26 cellular contexts compared by ENCODE assay signal in the genomic region with DNA sequence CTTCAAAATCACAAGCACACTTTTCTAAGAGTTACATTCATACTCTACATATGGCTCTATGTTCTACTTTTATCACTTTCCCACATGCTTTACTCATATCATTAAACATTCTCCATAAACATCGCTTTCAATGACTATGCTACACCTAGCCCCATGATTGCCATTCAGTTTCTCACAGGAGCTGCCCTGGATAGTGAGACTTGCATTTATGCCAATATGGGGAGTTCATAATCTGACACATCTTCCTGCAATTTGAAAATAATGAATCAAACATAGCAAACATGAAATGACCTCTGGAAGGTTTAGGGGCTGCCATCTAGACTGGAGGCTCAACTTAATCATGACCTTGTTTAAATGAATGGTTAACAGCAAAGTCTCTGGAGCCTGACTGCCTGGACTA. TPM values are rescaled to one million over a fixed set of nuclear protein-coding genes. Genes with fewer than 3 reads are reported as not detected.
A peak's percentile ranks its signal among the peaks of the same experiment; 100 is the strongest.
DNase-seq lines count a peak whose midpoint lies in the region; ATAC-seq, FAIRE-seq and TF ChIP-seq lines count a peak whose summit lies in the region.
"Had no signal": no experiment of that assay in that cellular context is flagged by ENCODE, and none has a peak within 500 bp of the region (broad histone marks: within the 10 kb centered on the region; RNA-seq: fewer than 3 reads in every experiment).

No MANE protein-coding gene starts in this region.

- H3K27me3 ChIP-seq in PC-3 (ENCODE audit: low read length): no peaks in the 10 kb centered on the region
- H3K27me3 ChIP-seq in liver (ENCODE audit: control insufficient read depth in 4 of 4, insufficient read depth in 4 of 4, low read length in 3 of 4): no peaks in the 10 kb centered on the region
- peaks cover 5% of the 10 kb centered on the region for H3K27me3 ChIP-seq in upper lobe of right lung
- H3K27me3 ChIP-seq: BE2C; BLaER1 treated with 17β-estradiol and CSF1 and Interleukin-3, amounts not matched to agents 10 nM and 100 nM had no signal

- H3K4me2 ChIP-seq in PC-3 (ENCODE audit: low read length): no peak overlapping the region
- H3K4me2 ChIP-seq: A549; BLaER1 treated with 17β-estradiol and CSF1 and Interleukin-3, amounts not matched to agents 10 nM and 100 nM had no signal

- intact Hi-C loops in PC-3 (cut with micrococcal nuclease): no loop called here
- intact Hi-C loops in upper lobe of right lung (cut with DNase I): no loop called here

- H3K36me3 ChIP-seq in PC-3 (ENCODE audit: low read depth, low read length): no peaks in the 10 kb centered on the region
- H3K36me3 ChIP-seq in liver (ENCODE audit: control insufficient read depth in 4 of 4, insufficient read depth in 3 of 4, low read depth in 1 of 4, low read length in 3 of 4): no peaks in the 10 kb centered on the region
- H3K36me3 ChIP-seq in upper lobe of right lung: no peaks in the 10 kb centered on the region
- H3K36me3 ChIP-seq: BE2C; BLaER1 treated with 17β-estradiol and CSF1 and Interleukin-3, amounts not matched to agents 10 nM and 100 nM had no signal

- no peaks in the 10 kb centered on the region for H3K9me3 ChIP-seq in PC-3 (ENCODE audit: low read length)
- H3K9me3 ChIP-seq in liver (ENCODE audit: control insufficient read depth in 4 of 4, low read length in 3 of 4): no peaks in the 10 kb centered on the region
- no peaks in the 10 kb centered on the region for H3K9me3 ChIP-seq in upper lobe of right lung
- H3K9me3 ChIP-seq: A549, BE2C had no signal

- peak; percentile 73 for ATAC-seq in PC-3
- ATAC-seq in upper lobe of right lung: no peak
- ATAC-seq: A549, HCT116 had no signal

- H3K9me2 ChIP-seq in PC-3 (replicated peaks; ENCODE audit: low read length): no peaks in the 10 kb centered on the region

- BruUV-seq in PC-3 (replicated peaks; lab: Mats Ljungman, UMichigan): no TSS peak

- no peak for TF ChIP-seq POLR2A in H54 (IDR thresholded peaks at IDR 0.05; ENCODE audit: low read depth, low read length)

- POLR2A ChIA-PET in PC-3 (lab: Charles Lee; ENCODE audit: unreplicated experiment): no interaction called here

- H3K27ac ChIP-seq in PC-3 (ENCODE audit: low read length) (peak overlapping the region; percentile 40; the same call in 1 of the 2 replicates), liver (ENCODE audit: low read depth in 1 of 2, low read length in 2 of 2) (peak overlapping the region; percentile 80 to 81), upper lobe of right lung (peak overlapping the region; percentile 11)
- H3K27ac ChIP-seq: A549; BLaER1 treated with 17β-estradiol and CSF1 and Interleukin-3, amounts not matched to agents 10 nM and 100 nM had no signal

- no peaks in the 10 kb centered on the region for H3F3A ChIP-seq in PC-3 (ENCODE audit: low read length, unreplicated experiment)

- TF ChIP-seq CTCF in PC-3 (conservative IDR thresholded peaks at IDR 0.05; ENCODE audit: low read depth, low read length): no peak
- TF ChIP-seq CTCF in liver (IDR thresholded peaks at IDR 0.05; ENCODE audit: low read depth, low read length, missing input control): no peak
- TF ChIP-seq CTCF in upper lobe of right lung (IDR thresholded peaks at IDR 0.05): no peak

- no peak overlapping the region for H3K4me3 ChIP-seq in PC-3 (ENCODE audit: low read length)
- H3K4me3 ChIP-seq in liver (ENCODE audit: low read depth in 1 of 3, low read length in 3 of 3): no peak overlapping the region
- H3K4me3 ChIP-seq in upper lobe of right lung: no peak overlapping the region
- H3K4me3 ChIP-seq: A549; BLaER1 treated with 17β-estradiol and CSF1 and Interleukin-3, amounts not matched to agents 10 nM and 100 nM had no signal

- H3K9ac ChIP-seq in PC-3 (ENCODE audit: low read length) (no peak overlapping the region), liver (ENCODE audit: low read depth in 1 of 2, low read length in 2 of 2) (no peak overlapping the region)
- H3K9ac ChIP-seq: BLaER1 treated with 17β-estradiol and CSF1 and Interleukin-3, amounts not matched to agents 10 nM and 100 nM had no signal

- no peak for TF ChIP-seq RAD21 in liver (IDR thresholded peaks at IDR 0.05)

- FAIRE-seq in H54 (lab: Jason Lieb, UNC): no peak
- FAIRE-seq: A549, D721Med, GM12891, GM18507 had no signal

- no peaks in the 10 kb centered on the region for H3K79me2 ChIP-seq in PC-3 (ENCODE audit: low read length)

- DNase-seq in PC-3: peak; percentile 53
- peak; percentile 11 for DNase-seq in kidney tubule cell (ENCODE audit: low spot score)
- DNase-seq in upper lobe of right lung: no peak
- no peak for DNase-seq in activated gamma-delta T cell treated with Interleukin-2 at 50 U/mL for 16 hours
- no peak for DNase-seq in H54 (ENCODE audit: insufficient read length, low spot score)
- DNase-seq in iPS-NIHi11 (ENCODE audit: low spot score): no peak
- DNase-seq: 8988T; AML-193; BE2C; CD4-positive, alpha-beta T cell; CD8-positive, alpha-beta memory T cell; DMS 273 treated with DMSO at 0.1 percent for 48 hours; DMS79; EL; GF-D8; H9 had no signal

- H2AFZ ChIP-seq in PC-3 (ENCODE audit: low read length): no peak overlapping the region

- no peaks in the 10 kb centered on the region for H4K20me1 ChIP-seq in PC-3 (ENCODE audit: low read length)
- H4K20me1 ChIP-seq: BLaER1 treated with 17β-estradiol and CSF1 and Interleukin-3, amounts not matched to agents 10 nM and 100 nM had no signal

- CTCF ChIA-PET in PC-3 (lab: Charles Lee): no interaction called here

- H3K4me1 ChIP-seq in PC-3 (ENCODE audit: insufficient read depth, low read length) (0 out of 2 replicates have a peak, but pooled peaks cover 3% of the 10 kb centered on the region), liver (ENCODE audit: control insufficient read depth in 4 of 4, insufficient read depth in 4 of 4, low read length in 3 of 4) (peaks cover 7 to 36% (median 20%) of the 10 kb centered on the region in 4 donors), upper lobe of right lung (no peaks in the 10 kb centered on the region)
- H3K4me1 ChIP-seq: A549, BE2C had no signal

- 96% methylated on average over 1 of the region's 1 CpG for WGBS in liver

TF ChIP-seq in liver, 16 proteins besides CTCF, POLR2A, EP300 and RAD21 (continues in another document):
- TF ChIP-seq, protein P1, sequence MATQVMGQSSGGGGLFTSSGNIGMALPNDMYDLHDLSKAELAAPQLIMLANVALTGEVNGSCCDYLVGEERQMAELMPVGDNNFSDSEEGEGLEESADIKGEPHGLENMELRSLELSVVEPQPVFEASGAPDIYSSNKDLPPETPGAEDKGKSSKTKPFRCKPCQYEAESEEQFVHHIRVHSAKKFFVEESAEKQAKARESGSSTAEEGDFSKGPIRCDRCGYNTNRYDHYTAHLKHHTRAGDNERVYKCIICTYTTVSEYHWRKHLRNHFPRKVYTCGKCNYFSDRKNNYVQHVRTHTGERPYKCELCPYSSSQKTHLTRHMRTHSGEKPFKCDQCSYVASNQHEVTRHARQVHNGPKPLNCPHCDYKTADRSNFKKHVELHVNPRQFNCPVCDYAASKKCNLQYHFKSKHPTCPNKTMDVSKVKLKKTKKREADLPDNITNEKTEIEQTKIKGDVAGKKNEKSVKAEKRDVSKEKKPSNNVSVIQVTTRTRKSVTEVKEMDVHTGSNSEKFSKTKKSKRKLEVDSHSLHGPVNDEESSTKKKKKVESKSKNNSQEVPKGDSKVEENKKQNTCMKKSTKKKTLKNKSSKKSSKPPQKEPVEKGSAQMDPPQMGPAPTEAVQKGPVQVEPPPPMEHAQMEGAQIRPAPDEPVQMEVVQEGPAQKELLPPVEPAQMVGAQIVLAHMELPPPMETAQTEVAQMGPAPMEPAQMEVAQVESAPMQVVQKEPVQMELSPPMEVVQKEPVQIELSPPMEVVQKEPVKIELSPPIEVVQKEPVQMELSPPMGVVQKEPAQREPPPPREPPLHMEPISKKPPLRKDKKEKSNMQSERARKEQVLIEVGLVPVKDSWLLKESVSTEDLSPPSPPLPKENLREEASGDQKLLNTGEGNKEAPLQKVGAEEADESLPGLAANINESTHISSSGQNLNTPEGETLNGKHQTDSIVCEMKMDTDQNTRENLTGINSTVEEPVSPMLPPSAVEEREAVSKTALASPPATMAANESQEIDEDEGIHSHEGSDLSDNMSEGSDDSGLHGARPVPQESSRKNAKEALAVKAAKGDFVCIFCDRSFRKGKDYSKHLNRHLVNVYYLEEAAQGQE (IDR thresholded peaks at IDR 0.05): no peak
- TF ChIP-seq, protein P2, sequence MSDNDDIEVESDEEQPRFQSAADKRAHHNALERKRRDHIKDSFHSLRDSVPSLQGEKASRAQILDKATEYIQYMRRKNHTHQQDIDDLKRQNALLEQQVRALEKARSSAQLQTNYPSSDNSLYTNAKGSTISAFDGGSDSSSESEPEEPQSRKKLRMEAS (IDR thresholded peaks at IDR 0.05): no peak
- TF ChIP-seq SP1 (IDR thresholded peaks at IDR 0.05) (no peak), FOXA1 (IDR thresholded peaks at IDR 0.05) (no peak), TAF1 (conservative IDR thresholded peaks at IDR 0.05) (no peak), EGR1 (IDR thresholded peaks at IDR 0.05; ENCODE audit: low read depth in 2 of 2) (no peak), HNF4A (conservative IDR thresholded peaks at IDR 0.05) (no peak), NR2F2 (IDR thresholded peaks at IDR 0.05) (no peak), JUND (IDR thresholded peaks at IDR 0.05) (no peak), RXRA (IDR thresholded peaks at IDR 0.05) (no peak), GABPA (IDR thresholded peaks at IDR 0.05 in 1 of 2, conservative IDR thresholded peaks at IDR 0.05 in 1 of 2) (no peak), HNF4G (IDR thresholded peaks at IDR 0.05) (no peak), YY1 (IDR thresholded peaks at IDR 0.05) (no peak)
- TF ChIP-seq, protein P3, sequence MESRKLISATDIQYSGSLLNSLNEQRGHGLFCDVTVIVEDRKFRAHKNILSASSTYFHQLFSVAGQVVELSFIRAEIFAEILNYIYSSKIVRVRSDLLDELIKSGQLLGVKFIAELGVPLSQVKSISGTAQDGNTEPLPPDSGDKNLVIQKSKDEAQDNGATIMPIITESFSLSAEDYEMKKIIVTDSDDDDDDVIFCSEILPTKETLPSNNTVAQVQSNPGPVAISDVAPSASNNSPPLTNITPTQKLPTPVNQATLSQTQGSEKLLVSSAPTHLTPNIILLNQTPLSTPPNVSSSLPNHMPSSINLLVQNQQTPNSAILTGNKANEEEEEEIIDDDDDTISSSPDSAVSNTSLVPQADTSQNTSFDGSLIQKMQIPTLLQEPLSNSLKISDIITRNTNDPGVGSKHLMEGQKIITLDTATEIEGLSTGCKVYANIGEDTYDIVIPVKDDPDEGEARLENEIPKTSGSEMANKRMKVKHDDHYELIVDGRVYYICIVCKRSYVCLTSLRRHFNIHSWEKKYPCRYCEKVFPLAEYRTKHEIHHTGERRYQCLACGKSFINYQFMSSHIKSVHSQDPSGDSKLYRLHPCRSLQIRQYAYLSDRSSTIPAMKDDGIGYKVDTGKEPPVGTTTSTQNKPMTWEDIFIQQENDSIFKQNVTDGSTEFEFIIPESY (IDR thresholded peaks at IDR 0.05): no peak
- TF ChIP-seq, protein P4, sequence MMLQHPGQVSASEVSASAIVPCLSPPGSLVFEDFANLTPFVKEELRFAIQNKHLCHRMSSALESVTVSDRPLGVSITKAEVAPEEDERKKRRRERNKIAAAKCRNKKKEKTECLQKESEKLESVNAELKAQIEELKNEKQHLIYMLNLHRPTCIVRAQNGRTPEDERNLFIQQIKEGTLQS (IDR thresholded peaks at IDR 0.05): no peak

RNA-seq across cellular contexts. Expression of gene CYP4A22, which starts 9.0 kb away (rescaled TPM):
- total RNA-seq in PC-3 (2014; rRNA removed) (not detected in 2 replicates), liver (10 to 100 TPM; 18.3 to 66.9 TPM), upper lobe of right lung (not detected)
- polyA plus RNA-seq in liver: 10 to 100 TPM; 64.6 to 95.7 TPM
- total RNA-seq: CD4-positive, alpha-beta T cell; CD8-positive, alpha-beta memory T cell; G401; H1; H9 had no signal
- polyA plus RNA-seq: A549; CD14-positive monocyte; CD8-positive, alpha-beta memory T cell; H1 had no signal

Comparison
In these comparisons a context has a peak if more than half of its experiments do, and no peak if none do; other contexts are left out.
1. DNase-seq: peak in PC-3 (single experiment) and kidney tubule cell (single experiment); none in upper lobe of right lung (single experiment), activated gamma-delta T cell treated with Interleukin-2 at 50 U/mL for 16 hours (single experiment), H54 (single experiment) and iPS-NIHi11 (single experiment).
2. H3K27ac ChIP-seq: peak in every context shown above with its lines; median percentile 80 in liver; 40 in PC-3; 11 in upper lobe of right lung.
3. RNA of gene CYP4A22, which starts 9.0 kb away (total RNA-seq): 18.3 to 66.9 TPM in liver; not detected in upper lobe of right lung (single experiment) and not detected in PC-3; every median in the first group is over 10 times any median in the second.